Comparison of ENCODE assay signal across 15 cellular contexts in the genomic region with DNA sequence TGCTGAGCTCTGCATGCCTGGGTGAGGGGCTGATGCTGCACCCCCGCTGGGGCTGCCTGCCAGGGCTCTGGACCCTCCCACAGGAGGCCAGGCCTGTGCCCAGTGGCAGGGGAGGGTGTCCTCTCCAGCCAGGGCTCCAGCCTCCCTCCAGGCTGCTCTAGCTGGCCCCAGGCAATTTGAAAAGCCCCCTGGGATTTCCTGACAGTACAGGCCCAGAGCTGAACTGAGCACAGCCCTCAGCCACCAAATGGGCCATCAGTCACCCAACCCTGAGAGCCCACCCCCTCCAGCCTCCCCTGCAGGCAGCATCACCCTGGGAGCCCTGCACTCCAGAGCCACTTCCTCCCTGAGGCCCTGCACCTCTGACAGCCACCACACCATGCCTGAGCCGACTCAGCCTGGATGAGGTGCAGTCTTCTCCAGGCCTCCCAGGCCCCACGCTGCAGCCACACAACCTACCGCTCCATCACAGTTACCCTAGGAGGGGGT.
DNase-seq lines count a peak whose midpoint lies in the region; ATAC-seq and TF ChIP-seq lines count a peak whose summit lies in the region.
"Had no signal": no experiment of that assay in that cellular context is flagged by ENCODE, and none has a peak within 500 bp of the region (broad histone marks: within the 10 kb centered on the region; RNA-seq: fewer than 3 reads in every experiment).

No MANE protein-coding gene starts in this region.

- H3K27me3 ChIP-seq in tibial artery, result peaks cover 0 to 12% of the 10 kb centered on the region in 2 donors
- H3K27me3 ChIP-seq: breast epithelium, uterus had no signal

- H3K4me1 ChIP-seq in tibial artery, result no peaks in the 10 kb centered on the region
- H3K4me1 ChIP-seq: breast epithelium, uterus had no signal

- H3K4me3 ChIP-seq in tibial artery, result no peak overlapping the region
- H3K4me3 ChIP-seq: breast epithelium, skin epidermis, uterus had no signal

- ATAC-seq in activated naive CD4-positive, alpha-beta T cell treated with anti-CD3 and anti-CD28 coated beads, Interleukin-2, amount 50 U/mL, for 72 hours, result no peak
- no peak for ATAC-seq in GM18517 (IDR thresholded peaks at IDR 0.05; ENCODE audit: unreplicated experiment)
- ATAC-seq: naive thymus-derived CD8-positive, alpha-beta T cell had no signal

- no peaks in the 10 kb centered on the region for H3K9me3 ChIP-seq in tibial artery
- H3K9me3 ChIP-seq: breast epithelium, uterus had no signal

- no peak overlapping the region for H3K27ac ChIP-seq in tibial artery
- H3K27ac ChIP-seq: breast epithelium, skin epidermis, uterus had no signal

- no peaks in the 10 kb centered on the region for H3K36me3 Mint-ChIP-seq in activated naive CD4-positive, alpha-beta T cell treated with anti-CD3 and anti-CD28 coated beads, Interleukin-2, amount 50 U/mL, for 72 hours
- H3K36me3 Mint-ChIP-seq: naive thymus-derived CD8-positive, alpha-beta T cell had no signal

- no peaks in the 10 kb centered on the region for H3K9me3 Mint-ChIP-seq in activated naive CD4-positive, alpha-beta T cell treated with anti-CD3 and anti-CD28 coated beads, Interleukin-2, amount 50 U/mL, for 72 hours
- H3K9me3 Mint-ChIP-seq: activated T-helper 2 cell treated with anti-CD3 and anti-CD28 coated beads, Interferon-gamma antibody, Interleukin-2, Interleukin-4, amounts not matched to agents 10 μg/mL and 5 μg/mL and 100 μg/mL, durations not matched to agents 14 hours and 24 hours and 36 hours; naive thymus-derived CD8-positive, alpha-beta T cell had no signal

- H3K27ac Mint-ChIP-seq in activated naive CD4-positive, alpha-beta T cell treated with anti-CD3 and anti-CD28 coated beads, Interleukin-2, amount 50 U/mL, for 72 hours, result no peak overlapping the region
- H3K27ac Mint-ChIP-seq: activated T-helper 2 cell treated with anti-CD3 and anti-CD28 coated beads, Interferon-gamma antibody, Interleukin-2, Interleukin-4, amounts not matched to agents 10 μg/mL and 5 μg/mL and 100 μg/mL, durations not matched to agents 14 hours and 24 hours and 36 hours had no signal

- intact Hi-C loops in tibial artery (cut with DNase I; ENCODE audit: low total_unique reads), result no loop called here

- H3K36me3 ChIP-seq in tibial artery, result no peaks in the 10 kb centered on the region
- H3K36me3 ChIP-seq: breast epithelium, uterus had no signal

- TF ChIP-seq CTCF in tibial artery (IDR thresholded peaks at IDR 0.05), result no peak

- DNase-seq in activated naive CD4-positive, alpha-beta T cell treated with anti-CD3 and anti-CD28 coated beads, Interleukin-2, amount 50 U/mL, for 16 hours, result peak; percentile 7
- no peak for DNase-seq in activated naive CD4-positive, alpha-beta T cell treated with anti-CD3 and anti-CD28 coated beads, Interleukin-2, amount 50 U/mL, for 72 hours (ENCODE audit: low spot score in 2 of 2)
- DNase-seq in SIG-M5 treated with dmso at 0.1 percent for 504 hours (lab: John Stamatoyannopoulos, UW; ENCODE audit: unreplicated experiment) (peak; percentile 79), islet precursor cell (peak; percentile 58), tibial artery (peak; percentile 10 to 53), retina (no peak), NCI-H187 (lab: John Stamatoyannopoulos, UW) (no peak)
- DNase-seq: kidney glomerular epithelial cell, NCI-H226 had no signal

Comparison
In these comparisons a context has a peak if more than half of its experiments do, and no peak if none do; other contexts are left out.
1. DNase-seq: peak in activated naive CD4-positive, alpha-beta T cell treated with anti-CD3 and anti-CD28 coated beads, Interleukin-2, amount 50 U/mL, for 16 hours (single experiment), SIG-M5 treated with dmso at 0.1 percent for 504 hours (single experiment), islet precursor cell (single experiment) and tibial artery (2 of 2); none in activated naive CD4-positive, alpha-beta T cell treated with anti-CD3 and anti-CD28 coated beads, Interleukin-2, amount 50 U/mL, for 72 hours (0 of 2), retina (single experiment) and NCI-H187 (0 of 2).